16 cellular contexts compared by ENCODE assay signal in the genomic region with DNA sequence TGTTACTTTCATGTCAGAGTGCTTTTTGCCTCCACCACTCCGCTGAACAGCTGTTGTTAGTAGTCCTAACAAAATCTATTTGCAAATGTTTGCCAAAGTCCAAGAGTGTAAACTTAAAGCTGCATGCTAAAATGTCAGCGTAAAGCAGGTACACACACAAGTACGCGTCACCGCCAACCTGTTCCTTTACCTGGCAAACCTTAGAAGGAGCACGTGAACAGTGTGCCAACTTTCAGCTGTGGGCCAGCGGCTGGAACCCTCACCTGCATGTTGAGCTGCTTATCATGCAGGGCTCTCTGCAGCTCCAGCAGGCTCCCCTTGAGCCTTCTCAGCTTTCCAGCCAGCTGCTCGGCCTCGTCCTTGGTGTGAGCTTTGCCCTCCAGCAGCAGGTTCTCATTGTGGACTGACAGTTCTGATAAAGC.
DNase-seq lines count a peak whose midpoint lies in the region; ATAC-seq, FAIRE-seq and TF ChIP-seq lines count a peak whose summit lies in the region.
"Had no signal": no experiment of that assay in that cellular context is flagged by ENCODE, and none has a peak within 500 bp of the region (broad histone marks: within the 10 kb centered on the region; RNA-seq: fewer than 3 reads in every experiment).

No MANE protein-coding gene starts in this region.

- H3K9me3 ChIP-seq in HEK293 (ENCODE audit: control insufficient read depth, insufficient read depth, low read depth, low read length) (no peaks in the 10 kb centered on the region), body of pancreas (no peaks in the 10 kb centered on the region), HepG2 (ENCODE audit: low read length) (no peaks in the 10 kb centered on the region), esophagus muscularis mucosa (no peaks in the 10 kb centered on the region)
- H3K9me3 ChIP-seq: suprapubic skin had no signal

- 30 to 43% methylated on average over 8 to 9 of the region's 9 CpGs for WGBS in body of pancreas, 2 donors
- 6% methylated on average over 8 of the region's 9 CpGs for WGBS in HepG2 (ENCODE audit: low lambda C conversion rate)
- 82% methylated on average over 9 of the region's 9 CpGs for WGBS in esophagus muscularis mucosa

- 0 out of 4 replicates have a peak, but pooled peaks of 1 of the 2 experiments have one; percentile 11 for TF ChIP-seq EP300 in HepG2 (IDR thresholded peaks at IDR 0.05; ENCODE audit: low read depth in 2 of 2, low read length in 2 of 2)
- TF ChIP-seq EP300 in HepG2 (CRISPR knock-in tag; IDR thresholded peaks at IDR 0.05; ENCODE audit: borderline replicate concordance), result peak; percentile 59; the same call in 1 of the 2 replicates
- TF ChIP-seq EP300 in esophagus muscularis mucosa (IDR thresholded peaks at IDR 0.05), result no peak

- peak; percentile 96 for ATAC-seq in body of pancreas
- ATAC-seq in HepG2, result peak; percentile 99
- ATAC-seq in HG03521 (IDR thresholded peaks at IDR 0.05; ENCODE audit: unreplicated experiment), result no peak

- in situ Hi-C loops in HepG2 (cut with HindIII; ENCODE audit: extremely low pct_ligation_motif_present, low pct_unique_long_range_greater_than_20kb), result loop anchor here (25.0 kb wide), 1 partner anchor 709 kb away; the partner anchor contains the start of gene FBXO5

- no peak overlapping the region for H3K4me3 ChIP-seq in HEK293 (ENCODE audit: low read depth, low read length)
- no peak overlapping the region for H3K4me3 ChIP-seq in body of pancreas
- peak overlapping the region; percentile 5 to 54 (median 29); a peak in 4 of 6 replicates for H3K4me3 ChIP-seq in HepG2 (replicated peaks in 1 of 3; ENCODE audit: insufficient read depth in 1 of 3, low read depth in 2 of 3, low read length in 3 of 3)
- H3K4me3 ChIP-seq in esophagus muscularis mucosa, result no peak overlapping the region
- H3K4me3 ChIP-seq: lung, suprapubic skin had no signal

- H3K4me1 ChIP-seq in HEK293 (ENCODE audit: control insufficient read depth, insufficient read depth, low read length) (peaks cover 3% of the 10 kb centered on the region), body of pancreas (peaks cover 35% of the 10 kb centered on the region), HepG2 (ENCODE audit: insufficient read depth, low read length) (peaks cover 25% of the 10 kb centered on the region), esophagus muscularis mucosa (peaks cover 17 to 21% (median 20%) of the 10 kb centered on the region in 4 donors)

- TF ChIP-seq RAD21 in HepG2 (CRISPR knock-in tag; IDR thresholded peaks at IDR 0.05), result peak; percentile 48; the same call in 1 of the 2 replicates

- peak overlapping the region; percentile 45 for H2AFZ ChIP-seq in HepG2 (ENCODE audit: low read length)

- no peak for TF ChIP-seq CTCF in 22Rv1 (IDR thresholded peaks at IDR 0.05)
- TF ChIP-seq CTCF in HEK293 (tag by site-specific recombination; IDR thresholded peaks at IDR 0.05), result no peak
- no peak for TF ChIP-seq CTCF in body of pancreas (IDR thresholded peaks at IDR 0.05)
- no peak; the same call in 1 of the 2 replicates for TF ChIP-seq CTCF in HepG2 (CRISPR knock-in tag; IDR thresholded peaks at IDR 0.05)
- no peak for TF ChIP-seq CTCF in esophagus muscularis mucosa (IDR thresholded peaks at IDR 0.05)

- H4K20me1 ChIP-seq in HepG2 (ENCODE audit: insufficient read depth, low read length), result no peaks in the 10 kb centered on the region

- peak overlapping the region; percentile 42 for H3K27ac ChIP-seq in 22Rv1
- H3K27ac ChIP-seq in HEK293 (ENCODE audit: extremely low read depth, low read depth, low read length), result no peak overlapping the region
- H3K27ac ChIP-seq in body of pancreas, result peak overlapping the region; percentile 12 to 92 (median 87)
- peak overlapping the region; percentile 71 for H3K27ac ChIP-seq in HepG2 (ENCODE audit: extremely low read length, insufficient read depth, low read length)
- H3K27ac ChIP-seq in esophagus muscularis mucosa (replicated peaks in 1 of 4), result peak overlapping the region in 2 of 4 donors; percentile 2 to 35
- H3K27ac ChIP-seq: suprapubic skin had no signal

- H3K9ac ChIP-seq in HepG2 (ENCODE audit: insufficient read depth, low read depth, low read length), result no peak overlapping the region

- peak; percentile 92 to 98 (median 96) for DNase-seq in body of pancreas
- DNase-seq in HepG2 (ENCODE audit: low spot score), result peak; percentile 77
- no peak for DNase-seq in occipital lobe (lab: John Stamatoyannopoulos, UW)
- no peak for DNase-seq in esophagus muscularis mucosa (ENCODE audit: extremely low spot score)
- DNase-seq in NCI-H1417 (lab: John Stamatoyannopoulos, UW), result no peak
- DNase-seq: activated CD4-positive, alpha-beta memory T cell treated with anti-CD3 and anti-CD28 coated beads for 36 hours; amygdala; DMS79 treated with DMSO at 0.1 percent for 48 hours; HFFc6; NCI-H2227 treated with DMSO at 0.1 percent for 48 hours; T1000 had no signal

- no TSS peak for BruUV-seq in HepG2 (replicated peaks; lab: Mats Ljungman, UMichigan)

- POLR2A ChIA-PET in HEK293 (lab: Yijun Ruan, JAX), result no interaction called here
- POLR2A ChIA-PET in HepG2 (lab: Yijun Ruan, JAX), result interaction anchor here (1.1 to 1.7 kb wide), 4 partner anchors 19 to 609 kb away, joined by 3 to 27 read pairs (median 7); no protein-coding TSS in a partner anchor

- FAIRE-seq in HepG2 (lab: Jason Lieb, UNC), result peak; percentile 80

- H3K4me2 ChIP-seq in HepG2 (ENCODE audit: low read depth, low read length), result peak overlapping the region; percentile 77

- H3K27me3 ChIP-seq in body of pancreas (no peaks in the 10 kb centered on the region), HepG2 (ENCODE audit: control insufficient read depth in 1 of 2, insufficient read depth in 2 of 2, low read length in 2 of 2) (no peaks in the 10 kb centered on the region), esophagus muscularis mucosa (no peaks in the 10 kb centered on the region)
- H3K27me3 ChIP-seq: suprapubic skin had no signal

- TF ChIP-seq POLR2A in body of pancreas (IDR thresholded peaks at IDR 0.05) (no peak), HepG2 (IDR thresholded peaks at IDR 0.05; ENCODE audit: insufficient read depth in 1 of 2, low read depth in 2 of 2, low read length in 2 of 2) (0 out of 4 replicates have a peak, but pooled peaks of 1 of the 2 experiments have one; percentile 24), esophagus muscularis mucosa (IDR thresholded peaks at IDR 0.05; ENCODE audit: low read depth) (no peak)

- H3K36me3 ChIP-seq in HEK293 (ENCODE audit: control insufficient read depth in 2 of 2, insufficient read depth in 1 of 2, low read length in 2 of 2), result peaks cover 15 to 27% of the 10 kb centered on the region in 2 experiments
- H3K36me3 ChIP-seq in body of pancreas (replicated peaks in 1 of 2; ENCODE audit: insufficient read depth in 1 of 2, low read depth in 2 of 2), result peaks cover 4 to 8% of the 10 kb centered on the region in 2 donors
- H3K36me3 ChIP-seq in HepG2 (replicated peaks in 1 of 2; ENCODE audit: control insufficient read depth in 1 of 2, insufficient read depth in 2 of 2, low read length in 2 of 2), result no peaks in the 10 kb centered on the region; a peak in 1 of 5 replicates
- peaks cover 27 to 84% (median 61%) of the 10 kb centered on the region in 4 donors for H3K36me3 ChIP-seq in esophagus muscularis mucosa

- intact Hi-C loops in body of pancreas (cut with DNase I) (no loop called here), HepG2 (cut with micrococcal nuclease; ENCODE audit: unreplicated experiment) (loop anchor here (1.0 to 10.0 kb wide), 3 partner anchors 61 to 783 kb away; partner anchors contain the start of gene CCDC170), esophagus muscularis mucosa (cut with DNase I) (no loop called here)

- H3K79me2 ChIP-seq in HepG2 (ENCODE audit: insufficient read depth, low read length), result no peaks in the 10 kb centered on the region

- CTCF ChIA-PET in HEK293 (lab: Yijun Ruan, JAX) (interaction anchor here (0.6 to 1.7 kb wide), 7 partner anchors 8 to 872 kb away, joined by 3 to 7 read pairs (median 4); no protein-coding TSS in a partner anchor), HepG2 (lab: Yijun Ruan, JAX; ENCODE audit: low intra/inter-chr PET ratio, low total read pairs) (no interaction called here)

TF ChIP-seq in HEK293, 187 proteins besides CTCF, POLR2A, EP300 and RAD21 (continues in another document):
- TF ChIP-seq YY1 (tag by site-specific recombination; IDR thresholded peaks at IDR 0.05), result no peak
- 0 out of 2 replicates have a peak, but pooled peaks have one; percentile 23 for TF ChIP-seq HOXD13 (CRISPR knock-in tag; IDR thresholded peaks at IDR 0.05; ENCODE audit: borderline replicate concordance)
- TF ChIP-seq ZNF610 (tag by site-specific recombination; IDR thresholded peaks at IDR 0.05; ENCODE audit: borderline replicate concordance), result no peak
- TF ChIP-seq ZNF558 (tag by site-specific recombination; IDR thresholded peaks at IDR 0.05), result no peak
- no peak for TF ChIP-seq ZNF449 (tag by site-specific recombination; IDR thresholded peaks at IDR 0.05)

TF ChIP-seq in HepG2, 621 proteins besides CTCF, POLR2A, EP300 and RAD21 (continues in another document):
- TF ChIP-seq ESRRA (CRISPR knock-in tag; IDR thresholded peaks at IDR 0.05; ENCODE audit: low read depth) (peak; percentile 54; the same call in 1 of the 2 replicates), HNRNPK (IDR thresholded peaks at IDR 0.05; ENCODE audit: low read depth, low read length, poor library complexity, severe bottlenecking) (no peak), KDM2A (CRISPR knock-in tag; IDR thresholded peaks at IDR 0.05; ENCODE audit: borderline replicate concordance, low read depth) (peak; percentile 77; the same call in 1 of the 2 replicates), ZFP36L2 (CRISPR knock-in tag; IDR thresholded peaks at IDR 0.05) (0 out of 2 replicates have a peak, but pooled peaks have one; percentile 18), HDAC6 (IDR thresholded peaks at IDR 0.05; ENCODE audit: low read depth, low read length) (no peak), ZNF143 (CRISPR knock-in tag; IDR thresholded peaks at IDR 0.05) (no peak), ZSCAN29 (CRISPR knock-in tag; conservative IDR thresholded peaks at IDR 0.05) (peak; percentile 69; the same call in 1 of the 2 replicates)
- TF ChIP-seq, protein P1, sequence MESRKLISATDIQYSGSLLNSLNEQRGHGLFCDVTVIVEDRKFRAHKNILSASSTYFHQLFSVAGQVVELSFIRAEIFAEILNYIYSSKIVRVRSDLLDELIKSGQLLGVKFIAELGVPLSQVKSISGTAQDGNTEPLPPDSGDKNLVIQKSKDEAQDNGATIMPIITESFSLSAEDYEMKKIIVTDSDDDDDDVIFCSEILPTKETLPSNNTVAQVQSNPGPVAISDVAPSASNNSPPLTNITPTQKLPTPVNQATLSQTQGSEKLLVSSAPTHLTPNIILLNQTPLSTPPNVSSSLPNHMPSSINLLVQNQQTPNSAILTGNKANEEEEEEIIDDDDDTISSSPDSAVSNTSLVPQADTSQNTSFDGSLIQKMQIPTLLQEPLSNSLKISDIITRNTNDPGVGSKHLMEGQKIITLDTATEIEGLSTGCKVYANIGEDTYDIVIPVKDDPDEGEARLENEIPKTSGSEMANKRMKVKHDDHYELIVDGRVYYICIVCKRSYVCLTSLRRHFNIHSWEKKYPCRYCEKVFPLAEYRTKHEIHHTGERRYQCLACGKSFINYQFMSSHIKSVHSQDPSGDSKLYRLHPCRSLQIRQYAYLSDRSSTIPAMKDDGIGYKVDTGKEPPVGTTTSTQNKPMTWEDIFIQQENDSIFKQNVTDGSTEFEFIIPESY (CRISPR knock-in tag; IDR thresholded peaks at IDR 0.05), result peak; percentile 59

Comparison
In these comparisons a context has a peak if more than half of its experiments do, and no peak if none do; other contexts are left out.
1. H3K4me3 ChIP-seq: peak in HepG2 (3 of 3); none in HEK293 (single experiment), body of pancreas (0 of 2) and esophagus muscularis mucosa (0 of 4).
2. DNase-seq: peak in body of pancreas (4 of 4) and HepG2 (single experiment); none in occipital lobe (single experiment), esophagus muscularis mucosa (single experiment) and NCI-H1417 (0 of 3).